ENCODE assay signal across 8 cellular contexts in the genomic region with DNA sequence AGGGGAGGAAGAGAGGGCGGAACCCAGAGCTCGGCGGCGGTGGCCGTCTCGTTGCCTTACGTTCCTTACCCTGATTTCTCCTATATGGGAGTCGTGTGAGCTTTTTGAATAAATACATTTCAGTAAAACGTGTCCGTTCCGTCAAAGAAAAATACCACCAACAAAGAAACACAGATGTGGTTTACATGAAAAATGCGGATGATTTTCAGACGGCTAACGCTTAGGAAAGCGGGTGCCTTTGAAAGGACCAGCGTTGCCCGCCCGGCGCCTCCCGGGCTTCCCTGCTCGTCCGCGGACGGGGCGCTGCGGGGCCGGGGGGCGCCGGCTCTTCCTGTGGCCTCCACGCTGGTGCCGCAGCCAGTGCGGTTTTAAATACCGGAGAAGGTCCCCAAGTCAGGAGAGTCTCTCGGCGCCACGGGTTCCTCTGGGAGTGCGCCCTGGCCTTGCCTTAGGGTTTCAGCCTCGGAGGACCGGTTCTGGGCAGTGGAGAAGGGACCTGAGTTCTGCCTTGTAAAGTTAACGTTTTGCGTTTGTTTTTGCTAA. TPM values are rescaled to one million over a fixed set of nuclear protein-coding genes. Genes with fewer than 3 reads are reported as not detected.
DNase-seq lines count a peak whose midpoint lies in the region; ATAC-seq and FAIRE-seq lines count a peak whose summit lies in the region.

No MANE protein-coding gene starts in this region.

- DNase-seq in CD4-positive, alpha-beta memory T cell, result peak in 1 of 5 donors; percentile 42
- DNase-seq in brain pericyte (ENCODE audit: low read depth, low spot score) (peak; percentile 50), immature natural killer cell (no peak), small intestine (no peak), cerebellar nuclear complex (lab: John Stamatoyannopoulos, UW) (no peak)

- peaks cover 31 to 71% (median 45%) of the 10 kb centered on the region in 4 donors for H3K4me1 Mint-ChIP-seq in CD4-positive, alpha-beta memory T cell
- H3K4me1 Mint-ChIP-seq in T-helper 1 cell treated with Interleukin-12 subunit alpha and Interleukin-12 subunit beta and Interleukin-4 antibody, amounts not matched to agents 30 μg/mL and 1 μg/mL, for 36 hours (ENCODE audit: low read depth), result peaks cover 38% of the 10 kb centered on the region
- H3K4me1 Mint-ChIP-seq in immature natural killer cell, result peaks cover 47 to 75% of the 10 kb centered on the region in 2 donors

- H3K9me3 ChIP-seq in CD4-positive, alpha-beta memory T cell (ENCODE audit: control insufficient read depth in 1 of 2, low read length in 2 of 2), result no peaks in the 10 kb centered on the region
- no peaks in the 10 kb centered on the region for H3K9me3 ChIP-seq in HUES6 (ENCODE audit: control insufficient read depth, insufficient read depth, low read depth, low read length)
- no peaks in the 10 kb centered on the region for H3K9me3 ChIP-seq in small intestine (ENCODE audit: control insufficient read depth, low read depth)

- peaks cover 39 to 49% of the 10 kb centered on the region in 2 donors for H3K36me3 Mint-ChIP-seq in CD4-positive, alpha-beta memory T cell
- H3K36me3 Mint-ChIP-seq in T-helper 1 cell treated with Interleukin-12 subunit alpha and Interleukin-12 subunit beta and Interleukin-4 antibody, amounts not matched to agents 30 μg/mL and 1 μg/mL, for 36 hours (ENCODE audit: low read depth), result peaks cover 22% of the 10 kb centered on the region
- peaks cover 10 to 36% (median 34%) of the 10 kb centered on the region in 3 donors for H3K36me3 Mint-ChIP-seq in immature natural killer cell

- peak; percentile 65 for ATAC-seq in GM19452 (IDR thresholded peaks at IDR 0.05; ENCODE audit: unreplicated experiment)

- H3K27me3 ChIP-seq in CD4-positive, alpha-beta memory T cell (ENCODE audit: insufficient read depth, low read length), result no peaks in the 10 kb centered on the region
- no peaks in the 10 kb centered on the region for H3K27me3 ChIP-seq in HUES6 (ENCODE audit: control insufficient read depth, insufficient read depth, low read length)
- no peaks in the 10 kb centered on the region for H3K27me3 ChIP-seq in small intestine (ENCODE audit: control insufficient read depth in 2 of 2, insufficient read depth in 2 of 2, low read length in 2 of 2)

- CTCF ChIA-PET in CD4-positive, alpha-beta memory T cell (lab: Charles Lee; ENCODE audit: partially characterized antibody), result no interaction called here

- POLR2A ChIA-PET in CD4-positive, alpha-beta memory T cell (lab: Charles Lee; ENCODE audit: partially characterized antibody), result interaction anchor here (0.6 to 3.2 kb wide), 13 partner anchors 16 to 217 kb away, joined by 3 to 24 read pairs (median 4); no protein-coding TSS in a partner anchor

- H3K4me1 ChIP-seq in CD4-positive, alpha-beta memory T cell (ENCODE audit: insufficient read depth, low read length), result peaks cover 60% of the 10 kb centered on the region
- H3K4me1 ChIP-seq in HUES6 (ENCODE audit: control insufficient read depth, insufficient read depth, low read length) (peaks cover 12% of the 10 kb centered on the region; the same call in 1 of the 2 replicates), small intestine (ENCODE audit: control insufficient read depth in 2 of 2, insufficient read depth in 1 of 2, low read depth in 1 of 2, low read length in 1 of 2) (peaks cover 2 to 5% of the 10 kb centered on the region in 2 donors)

- no peaks in the 10 kb centered on the region for H3K9me3 Mint-ChIP-seq in CD4-positive, alpha-beta memory T cell
- no peaks in the 10 kb centered on the region for H3K9me3 Mint-ChIP-seq in T-helper 1 cell treated with Interleukin-12 subunit alpha and Interleukin-12 subunit beta and Interleukin-4 antibody, amounts not matched to agents 30 μg/mL and 1 μg/mL, for 36 hours
- no peaks in the 10 kb centered on the region for H3K9me3 Mint-ChIP-seq in immature natural killer cell

- intact Hi-C loops in CD4-positive, alpha-beta memory T cell (cut with micrococcal nuclease), result no loop called here

- H3K36me3 ChIP-seq in CD4-positive, alpha-beta memory T cell (ENCODE audit: insufficient read depth, low read length), result peaks cover 8% of the 10 kb centered on the region
- H3K36me3 ChIP-seq in HUES6 (ENCODE audit: control insufficient read depth, insufficient read depth, low read length) (peaks cover 43% of the 10 kb centered on the region), small intestine (ENCODE audit: control insufficient read depth in 2 of 2, insufficient read depth in 2 of 2, low read length in 2 of 2) (peaks cover 2 to 6% of the 10 kb centered on the region in 2 donors)

- peak overlapping the region; percentile 75 for H3K27ac ChIP-seq in CD4-positive, alpha-beta memory T cell (ENCODE audit: low read depth, low read length)
- H3K27ac ChIP-seq in HUES6 (ENCODE audit: low read depth, low read length) (peak overlapping the region; percentile 98), small intestine (ENCODE audit: low read depth in 1 of 2, low read length in 1 of 2) (peak overlapping the region; percentile 79 to 87)

- no peaks in the 10 kb centered on the region for H3K27me3 Mint-ChIP-seq in CD4-positive, alpha-beta memory T cell
- no peaks in the 10 kb centered on the region for H3K27me3 Mint-ChIP-seq in T-helper 1 cell treated with Interleukin-12 subunit alpha and Interleukin-12 subunit beta and Interleukin-4 antibody, amounts not matched to agents 30 μg/mL and 1 μg/mL, for 36 hours (ENCODE audit: low read depth)
- H3K27me3 Mint-ChIP-seq in immature natural killer cell (ENCODE audit: low read depth in 3 of 3), result peaks cover 6 to 13% (median 7%) of the 10 kb centered on the region in 3 donors

- H3K4me3 Mint-ChIP-seq in CD4-positive, alpha-beta memory T cell, result peak overlapping the region; percentile 89 to 95 (median 92)
- H3K4me3 Mint-ChIP-seq in T-helper 1 cell treated with Interleukin-12 subunit alpha and Interleukin-12 subunit beta and Interleukin-4 antibody, amounts not matched to agents 30 μg/mL and 1 μg/mL, for 36 hours, result peak overlapping the region; percentile 89
- H3K4me3 Mint-ChIP-seq in immature natural killer cell, result peak overlapping the region; percentile 89 to 95 (median 93)

- peak overlapping the region; percentile 94 for H3K9ac ChIP-seq in HUES6 (ENCODE audit: low read length)

- H3K27ac Mint-ChIP-seq in CD4-positive, alpha-beta memory T cell, result peak overlapping the region; percentile 90 to 98 (median 91)
- H3K27ac Mint-ChIP-seq in T-helper 1 cell treated with Interleukin-12 subunit alpha and Interleukin-12 subunit beta and Interleukin-4 antibody, amounts not matched to agents 30 μg/mL and 1 μg/mL, for 36 hours, result peak overlapping the region; percentile 87
- peak overlapping the region; percentile 90 to 94 (median 93) for H3K27ac Mint-ChIP-seq in immature natural killer cell

- FAIRE-seq in small intestine (lab: Jason Lieb, UNC), result no peak

- WGBS in small intestine, 3 donors, result 0 to 1% (median 0%) methylated on average over 40 to 41 of the region's 41 CpGs

- peak overlapping the region; percentile 7 to 79 for H3K4me3 ChIP-seq in CD4-positive, alpha-beta memory T cell (ENCODE audit: low read length in 2 of 2)
- H3K4me3 ChIP-seq in HUES6 (ENCODE audit: low read depth, low read length), result peak overlapping the region; percentile 92
- H3K4me3 ChIP-seq in small intestine (ENCODE audit: low read depth in 1 of 2, low read length in 2 of 2), result peak overlapping the region; percentile 66 to 78

RNA-seq across cellular contexts. Expression of gene UPF3A, which starts 0.8 kb away (rescaled TPM):
- total RNA-seq in CD4-positive, alpha-beta memory T cell, result 10 to 100 TPM; 85.9 to 91.2 TPM
- polyA plus RNA-seq in CD4-positive, alpha-beta memory T cell, result 10 to 100 TPM; 11.2 to 34.5 TPM
- polyA plus RNA-seq in immature natural killer cell (10 to 100 TPM in 2 of 3 donors, 1 to 10 TPM in 1; 8.9 to 35.5 (median 23.9) TPM), small intestine (10 to 100 TPM; 38.0 to 60.0 (median 39.4) TPM)

RNA-seq across cellular contexts. Expression of gene CHAMP1, which starts 32.1 kb away (rescaled TPM):
- total RNA-seq in CD4-positive, alpha-beta memory T cell, result 10 to 100 TPM; 24.0 to 25.1 TPM
- 1 to 10 TPM; 5.4 to 8.6 TPM for polyA plus RNA-seq in CD4-positive, alpha-beta memory T cell
- polyA plus RNA-seq in immature natural killer cell (10 to 100 TPM in 1 of 3 donors, 1 to 10 TPM in 2; 1.8 to 10.2 (median 5.0) TPM), small intestine (1 to 10 TPM; 6.0 to 7.7 (median 6.5) TPM)

RNA-seq across cellular contexts. Expression of gene CDC16, which starts 47.5 kb away (rescaled TPM):
- total RNA-seq in CD4-positive, alpha-beta memory T cell, result 10 to 100 TPM; 86.0 to 87.9 TPM
- 10 to 100 TPM; 12.9 to 21.5 TPM for polyA plus RNA-seq in CD4-positive, alpha-beta memory T cell
- polyA plus RNA-seq in immature natural killer cell (10 to 100 TPM; 16.0 to 33.1 (median 30.1) TPM), small intestine (10 to 100 TPM; 39.4 to 55.2 (median 41.9) TPM)
